In genomic region chr6:42200035-42200434, GRCh38 we compare ENCODE assay signal across 11 cellular contexts. TPM values are rescaled to one million over a fixed set of nuclear protein-coding genes. Genes with fewer than 3 reads are reported as not detected.
DNase-seq lines count a peak whose midpoint lies in the region; ATAC-seq and TF ChIP-seq lines count a peak whose summit lies in the region.
"Had no signal": no experiment of that assay in that cellular context is flagged by ENCODE, and none has a peak within 500 bp of the region (broad histone marks: within the 10 kb centered on the region; RNA-seq: fewer than 3 reads in every experiment).

No MANE protein-coding gene starts in this region.

- H3K4me1 ChIP-seq in transverse colon (peaks cover 0 to 7% (median 3%) of the 10 kb centered on the region in 4 donors), BE2C (no peaks in the 10 kb centered on the region; the same call in none of the 2 replicates)

- H3K36me3 ChIP-seq in transverse colon (no peaks in the 10 kb centered on the region), BE2C (peaks cover 3% of the 10 kb centered on the region; the same call in 1 of the 2 replicates)

- H3K27ac Mint-ChIP-seq in activated CD4-positive, alpha-beta T cell treated with anti-CD3 and anti-CD28 coated beads, Interleukin-2, amount 10 ng/mL, durations not matched to agents 24 days and 14 days = peak overlapping the region; percentile 12
- peak overlapping the region; percentile 58 for H3K27ac Mint-ChIP-seq in activated T-helper 17 cell treated with anti-CD3 and anti-CD28 coated beads, Interleukin-2, amount 50 U/mL, for 72 hours

- no peak for ATAC-seq in activated T-helper 17 cell treated with anti-CD3 and anti-CD28 coated beads, Interleukin-2, amount 50 U/mL, for 72 hours (replicated peaks)

- H3K4me3 Mint-ChIP-seq in activated CD4-positive, alpha-beta T cell treated with anti-CD3 and anti-CD28 coated beads, Interleukin-2, amount 10 ng/mL, durations not matched to agents 24 days and 14 days = no peak overlapping the region
- no peak overlapping the region for H3K4me3 Mint-ChIP-seq in activated T-helper 17 cell treated with anti-CD3 and anti-CD28 coated beads, Interleukin-2, amount 50 U/mL, for 72 hours

- intact Hi-C loops in activated CD4-positive, alpha-beta T cell treated with anti-CD3 and anti-CD28 coated beads, Interleukin-2, amount 10 ng/mL, durations not matched to agents 24 days and 14 days (cut with micrococcal nuclease) = no loop called here
- intact Hi-C loops in transverse colon (cut with DNase I; ENCODE audit: low total_unique reads) = no loop called here

- TF ChIP-seq CTCF in transverse colon (IDR thresholded peaks at IDR 0.05) = no peak
- TF ChIP-seq CTCF in BE2C (IDR thresholded peaks at IDR 0.05; ENCODE audit: low read depth, low read length) = no peak

- no peak for TF ChIP-seq EP300 in transverse colon (IDR thresholded peaks at IDR 0.05; ENCODE audit: low read depth)

- H3K4me3 ChIP-seq in transverse colon = no peak overlapping the region
- no peak overlapping the region for H3K4me3 ChIP-seq in BE2C (ENCODE audit: low read depth, low read length)
- H3K4me3 ChIP-seq: BLaER1 had no signal

- peaks cover 17% of the 10 kb centered on the region for H3K36me3 Mint-ChIP-seq in activated CD4-positive, alpha-beta T cell treated with anti-CD3 and anti-CD28 coated beads, Interleukin-2, amount 10 ng/mL, durations not matched to agents 24 days and 14 days (ENCODE audit: low read depth)
- peaks cover 29% of the 10 kb centered on the region for H3K36me3 Mint-ChIP-seq in activated T-helper 17 cell treated with anti-CD3 and anti-CD28 coated beads, Interleukin-2, amount 50 U/mL, for 72 hours (ENCODE audit: low read depth)

- no peaks in the 10 kb centered on the region for H3K27me3 Mint-ChIP-seq in activated CD4-positive, alpha-beta T cell treated with anti-CD3 and anti-CD28 coated beads, Interleukin-2, amount 10 ng/mL, durations not matched to agents 24 days and 14 days
- no peaks in the 10 kb centered on the region for H3K27me3 Mint-ChIP-seq in activated T-helper 17 cell treated with anti-CD3 and anti-CD28 coated beads, Interleukin-2, amount 50 U/mL, for 72 hours

- DNase-seq in activated CD4-positive, alpha-beta T cell treated with anti-CD3 and anti-CD28 coated beads, Interleukin-2, amount 10 ng/mL, durations not matched to agents 24 days and 14 days = no peak
- no peak for DNase-seq in activated CD4-positive, alpha-beta T cell treated with anti-CD3 and anti-CD28 coated beads for 48 hours
- DNase-seq in hepatic stellate cell (ENCODE audit: low spot score) (peak; percentile 73), transverse colon (no peak), OCI-M2 (lab: John Stamatoyannopoulos, UW; ENCODE audit: unreplicated experiment) (no peak), BE2C (no peak)
- DNase-seq in stimulated activated naive CD4-positive, alpha-beta T cell (lab: John Stamatoyannopoulos, UW) = no peak
- DNase-seq: retina had no signal

- H3K9me3 Mint-ChIP-seq in activated CD4-positive, alpha-beta T cell treated with anti-CD3 and anti-CD28 coated beads, Interleukin-2, amount 10 ng/mL, durations not matched to agents 24 days and 14 days = no peaks in the 10 kb centered on the region
- peaks cover 8% of the 10 kb centered on the region for H3K9me3 Mint-ChIP-seq in activated T-helper 17 cell treated with anti-CD3 and anti-CD28 coated beads, Interleukin-2, amount 50 U/mL, for 72 hours

- no peaks in the 10 kb centered on the region for H3K27me3 ChIP-seq in transverse colon
- no peaks in the 10 kb centered on the region for H3K27me3 ChIP-seq in BE2C
- H3K27me3 ChIP-seq: BLaER1 had no signal

- 67 to 68% methylated on average over 1 of the region's 1 CpG for WGBS in transverse colon (ENCODE audit: low coverage in 1 of 2), 2 donors

- H3K9me3 ChIP-seq in transverse colon (no peaks in the 10 kb centered on the region), BE2C (no peaks in the 10 kb centered on the region; the same call in 1 of the 2 replicates)

- in situ Hi-C loops in transverse colon (cut with MboI; ENCODE audit: low pct_ligation_motif_present in 1 of 4, low pct_unique_long_range_greater_than_20kb in 1 of 4, low sequenced_read_pairs in 3 of 4) = loop anchor here in 2 of 4 donors (25.0 kb wide), 2 partner anchors 263 to 288 kb away; partner anchors contain the start of genes BYSL (in 1 of the 2), CCND3 (in 1 of the 2) and MED20 (in 1 of the 2)

- no peak for TF ChIP-seq POLR2A in transverse colon (IDR thresholded peaks at IDR 0.05)

- H3K27ac ChIP-seq in transverse colon = peak overlapping the region; percentile 26 to 62 (median 38)
- H3K27ac ChIP-seq: BLaER1 had no signal

- H3K4me1 Mint-ChIP-seq in activated CD4-positive, alpha-beta T cell treated with anti-CD3 and anti-CD28 coated beads, Interleukin-2, amount 10 ng/mL, durations not matched to agents 24 days and 14 days = no peaks in the 10 kb centered on the region
- peaks cover 14% of the 10 kb centered on the region for H3K4me1 Mint-ChIP-seq in activated T-helper 17 cell treated with anti-CD3 and anti-CD28 coated beads, Interleukin-2, amount 50 U/mL, for 72 hours

RNA-seq across cellular contexts. Expression of gene GUCA1B, which starts 5.3 kb away (rescaled TPM):
- total RNA-seq in activated CD4-positive, alpha-beta T cell treated with anti-CD3 and anti-CD28 coated beads, Interleukin-2, amount 10 ng/mL, durations not matched to agents 24 days and 14 days = 1.2 and 2.1 TPM in 2 replicates
- 1 to 10 TPM; 1.1 to 2.4 TPM for total RNA-seq in activated T-helper 17 cell treated with anti-CD3 and anti-CD28 coated beads, Interleukin-2, amount 50 U/mL, for 72 hours
- total RNA-seq in transverse colon = 1 to 10 TPM in 2 of 4 donors, under 1 TPM in 1, not detected in 1; 0.55 to 9.7 (median 1.1) TPM
- polyA plus RNA-seq in BE2C (2012; ENCODE audit: insufficient read depth, insufficient read length, low read depth) = 8.1 TPM

RNA-seq across cellular contexts. Expression of gene MRPS10, which starts 17.6 kb away (rescaled TPM):
- total RNA-seq in activated CD4-positive, alpha-beta T cell treated with anti-CD3 and anti-CD28 coated beads, Interleukin-2, amount 10 ng/mL, durations not matched to agents 24 days and 14 days = 49.4 and 50.8 TPM in 2 replicates
- total RNA-seq in activated T-helper 17 cell treated with anti-CD3 and anti-CD28 coated beads, Interleukin-2, amount 50 U/mL, for 72 hours = 10 to 100 TPM; 23.9 to 42.3 TPM
- 10 to 100 TPM; 23.6 to 75.4 (median 24.6) TPM for total RNA-seq in transverse colon
- 52.2 TPM for polyA plus RNA-seq in BE2C (2012; ENCODE audit: insufficient read depth, insufficient read length, low read depth)

RNA-seq across cellular contexts. Expression of gene GUCA1A, which starts 26.9 kb away (rescaled TPM):
- not detected in 2 replicates for total RNA-seq in activated CD4-positive, alpha-beta T cell treated with anti-CD3 and anti-CD28 coated beads, Interleukin-2, amount 10 ng/mL, durations not matched to agents 24 days and 14 days
- under 1 TPM; 0.22 to 0.61 TPM for total RNA-seq in activated T-helper 17 cell treated with anti-CD3 and anti-CD28 coated beads, Interleukin-2, amount 50 U/mL, for 72 hours
- not detected for total RNA-seq in transverse colon
- 0.56 TPM for polyA plus RNA-seq in BE2C (2012; ENCODE audit: insufficient read depth, insufficient read length, low read depth)
- total RNA-seq: SK-MEL-5 had no signal

RNA-seq across cellular contexts. Expression of gene C6orf132, which starts 57.6 kb away (rescaled TPM):
- total RNA-seq in activated CD4-positive, alpha-beta T cell treated with anti-CD3 and anti-CD28 coated beads, Interleukin-2, amount 10 ng/mL, durations not matched to agents 24 days and 14 days = 0.21 and 0.40 TPM in 2 replicates
- total RNA-seq in activated T-helper 17 cell treated with anti-CD3 and anti-CD28 coated beads, Interleukin-2, amount 50 U/mL, for 72 hours = under 1 TPM; 0.22 to 0.29 TPM
- 10 to 100 TPM; 26.1 to 96.9 (median 43.2) TPM for total RNA-seq in transverse colon
- polyA plus RNA-seq in BE2C (2012; ENCODE audit: insufficient read depth, insufficient read length, low read depth) = 1.8 TPM
- total RNA-seq: SK-MEL-5 had no signal
